1 cellular context compared by ENCODE assay signal in genomic region chr6:15901141-15902115, GRCh38.
TF ChIP-seq lines count a peak whose summit lies in the region.

No MANE protein-coding gene starts in this region.

TF ChIP-seq in GM12878, 131 proteins besides CTCF, POLR2A, EP300 and RAD21 (continued from another document and continues in another):
- TF ChIP-seq USF1 (IDR thresholded peaks at IDR 0.05; ENCODE audit: borderline replicate concordance, extremely low read length, insufficient read depth, low read depth, low read length) (peak; percentile 44), ZZZ3 (IDR thresholded peaks at IDR 0.05; ENCODE audit: control insufficient read depth, insufficient read length, low read depth) (no peak), CUX1 (IDR thresholded peaks at IDR 0.05; ENCODE audit: insufficient replicate concordance, low read depth, low read length) (no peak), FOXK2 (IDR thresholded peaks at IDR 0.05) (no peak), FOS (IDR thresholded peaks at IDR 0.05; ENCODE audit: borderline replicate concordance, extremely low read depth, insufficient read length) (no peak), BACH1 (IDR thresholded peaks at IDR 0.05; ENCODE audit: borderline replicate concordance) (peak; percentile 89), SREBF1 (IDR thresholded peaks at IDR 0.05; ENCODE audit: low read length) (peak; percentile 69; the same call in 1 of the 2 replicates), ZNF687 (IDR thresholded peaks at IDR 0.05) (peak; percentile 90), ZBTB40 (IDR thresholded peaks at IDR 0.05; ENCODE audit: borderline replicate concordance) (0 out of 2 replicates have a peak, but pooled peaks have one; percentile 5), SIX5 (IDR thresholded peaks at IDR 0.05; ENCODE audit: low read depth, low read length, severe bottlenecking) (no peak), HDGF (IDR thresholded peaks at IDR 0.05) (peak; percentile 13; the same call in 1 of the 2 replicates), USF2 (IDR thresholded peaks at IDR 0.05; ENCODE audit: borderline replicate concordance, low read depth, low read length) (peak; percentile 60; the same call in 1 of the 2 replicates), STAT1 (conservative IDR thresholded peaks at IDR 0.05) (no peak), ZSCAN29 (IDR thresholded peaks at IDR 0.05) (no peak), CBFB (IDR thresholded peaks at IDR 0.05; ENCODE audit: low read depth) (peak; percentile 83), JUND (IDR thresholded peaks at IDR 0.05; ENCODE audit: low read depth, low read length) (peak; percentile 96), CEBPZ (IDR thresholded peaks at IDR 0.05; ENCODE audit: low read depth, low read length) (no peak), TBL1XR1 (IDR thresholded peaks at IDR 0.05; ENCODE audit: low read depth, low read length) (peak; percentile 99), SMC3 (IDR thresholded peaks at IDR 0.05; ENCODE audit: borderline replicate concordance, low read length) (peak; percentile 32; the same call in 1 of the 2 replicates), RFX5 (IDR thresholded peaks at IDR 0.05; ENCODE audit: low read depth, low read length) (no peak), HCFC1 (IDR thresholded peaks at IDR 0.05; ENCODE audit: low read length) (no peak), ETV6 (conservative IDR thresholded peaks at IDR 0.05 in 1 of 2, IDR thresholded peaks at IDR 0.05 in 1 of 2; ENCODE audit: borderline replicate concordance in 1 of 2, low read depth in 1 of 2) (peak in 1 of 2 experiments; percentile 88; a peak in 2 of 4 replicates), PML (IDR thresholded peaks at IDR 0.05; ENCODE audit: low read length) (peak; percentile 90), SMARCA5 (IDR thresholded peaks at IDR 0.05) (peak; percentile 31; the same call in 1 of the 2 replicates), ZNF274 (IDR thresholded peaks at IDR 0.05; ENCODE audit: insufficient read depth, insufficient read length) (no peak), POLR2AphosphoS2 (IDR thresholded peaks at IDR 0.05; ENCODE audit: low read depth, low read length) (no peak), NFXL1 (IDR thresholded peaks at IDR 0.05; ENCODE audit: borderline replicate concordance) (no peak), MXI1 (IDR thresholded peaks at IDR 0.05; ENCODE audit: low read depth, low read length) (peak; percentile 43; the same call in 1 of the 2 replicates), PAX5 (IDR thresholded peaks at IDR 0.05; ENCODE audit: borderline replicate concordance, low read depth, low read length) (peak; percentile 94), E2F4 (IDR thresholded peaks at IDR 0.05; ENCODE audit: low read depth, low read length) (no peak)
- TF ChIP-seq, protein P1, sequence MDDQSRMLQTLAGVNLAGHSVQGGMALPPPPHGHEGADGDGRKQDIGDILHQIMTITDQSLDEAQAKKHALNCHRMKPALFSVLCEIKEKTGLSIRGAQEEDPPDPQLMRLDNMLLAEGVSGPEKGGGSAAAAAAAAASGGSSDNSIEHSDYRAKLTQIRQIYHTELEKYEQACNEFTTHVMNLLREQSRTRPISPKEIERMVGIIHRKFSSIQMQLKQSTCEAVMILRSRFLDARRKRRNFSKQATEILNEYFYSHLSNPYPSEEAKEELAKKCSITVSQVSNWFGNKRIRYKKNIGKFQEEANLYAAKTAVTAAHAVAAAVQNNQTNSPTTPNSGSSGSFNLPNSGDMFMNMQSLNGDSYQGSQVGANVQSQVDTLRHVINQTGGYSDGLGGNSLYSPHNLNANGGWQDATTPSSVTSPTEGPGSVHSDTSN (IDR thresholded peaks at IDR 0.05; ENCODE audit: insufficient replicate concordance, low read depth, low read length), result peak; percentile 4
- TF ChIP-seq, protein P2, sequence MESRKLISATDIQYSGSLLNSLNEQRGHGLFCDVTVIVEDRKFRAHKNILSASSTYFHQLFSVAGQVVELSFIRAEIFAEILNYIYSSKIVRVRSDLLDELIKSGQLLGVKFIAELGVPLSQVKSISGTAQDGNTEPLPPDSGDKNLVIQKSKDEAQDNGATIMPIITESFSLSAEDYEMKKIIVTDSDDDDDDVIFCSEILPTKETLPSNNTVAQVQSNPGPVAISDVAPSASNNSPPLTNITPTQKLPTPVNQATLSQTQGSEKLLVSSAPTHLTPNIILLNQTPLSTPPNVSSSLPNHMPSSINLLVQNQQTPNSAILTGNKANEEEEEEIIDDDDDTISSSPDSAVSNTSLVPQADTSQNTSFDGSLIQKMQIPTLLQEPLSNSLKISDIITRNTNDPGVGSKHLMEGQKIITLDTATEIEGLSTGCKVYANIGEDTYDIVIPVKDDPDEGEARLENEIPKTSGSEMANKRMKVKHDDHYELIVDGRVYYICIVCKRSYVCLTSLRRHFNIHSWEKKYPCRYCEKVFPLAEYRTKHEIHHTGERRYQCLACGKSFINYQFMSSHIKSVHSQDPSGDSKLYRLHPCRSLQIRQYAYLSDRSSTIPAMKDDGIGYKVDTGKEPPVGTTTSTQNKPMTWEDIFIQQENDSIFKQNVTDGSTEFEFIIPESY (IDR thresholded peaks at IDR 0.05), result no peak; the same call in 1 of the 2 replicates
